In genomic region chr6:88166901-88167624, GRCh38 we compare ENCODE assay signal across 7 cellular contexts. TPM values are rescaled to one million over a fixed set of nuclear protein-coding genes. Genes with fewer than 3 reads are reported as not detected.
DNase-seq lines count a peak whose midpoint lies in the region; ATAC-seq and TF ChIP-seq lines count a peak whose summit lies in the region.

No MANE protein-coding gene starts in this region.

- no peak for TF ChIP-seq CTCF in OCI-LY3 (IDR thresholded peaks at IDR 0.05; ENCODE audit: low read depth, low read length)
- no peak for TF ChIP-seq CTCF in epithelial cell of proximal tubule (conservative IDR thresholded peaks at IDR 0.05; ENCODE audit: low read depth, low read length)
- no peak for TF ChIP-seq CTCF in ovary (IDR thresholded peaks at IDR 0.05)

- H3K4me2 ChIP-seq in OCI-LY3 (ENCODE audit: low read length), result peak overlapping the region; percentile 62

- H3K36me3 ChIP-seq in HAP-1 (replicated peaks), result no peaks in the 10 kb centered on the region
- no peaks in the 10 kb centered on the region for H3K36me3 ChIP-seq in OCI-LY3 (replicated peaks; ENCODE audit: low read depth, low read length)
- H3K36me3 ChIP-seq in ovary, result no peaks in the 10 kb centered on the region

- H4K20me1 ChIP-seq in OCI-LY3 (ENCODE audit: insufficient read depth, low read length), result no peaks in the 10 kb centered on the region

- no peaks in the 10 kb centered on the region for H3K27me3 ChIP-seq in HAP-1 (ENCODE audit: low read depth)
- peaks cover 17% of the 10 kb centered on the region for H3K27me3 ChIP-seq in OCI-LY3 (ENCODE audit: low read depth, low read length)
- H3K27me3 ChIP-seq in ovary, result peaks cover 5% of the 10 kb centered on the region

- peak overlapping the region; percentile 70 for H3K4me3 ChIP-seq in HAP-1
- H3K4me3 ChIP-seq in OCI-LY3 (ENCODE audit: low read length), result peak overlapping the region; percentile 97
- peak overlapping the region; percentile 96 for H3K4me3 ChIP-seq in epithelial cell of proximal tubule (ENCODE audit: low read depth, low read length)
- peak overlapping the region; percentile 47 for H3K4me3 ChIP-seq in ovary

- DNase-seq in HAP-1 (ENCODE audit: low spot score in 2 of 2), result peak; percentile 20 to 39
- DNase-seq in epithelial cell of proximal tubule (ENCODE audit: low read depth), result no peak
- DNase-seq in ovary, result peak in 2 of 5 donors; percentile 17 to 30
- no peak for DNase-seq in NCI-H2029 (lab: John Stamatoyannopoulos, UW)
- no peak for DNase-seq in NAMALWA (ENCODE audit: low spot score)

- no peak for TF ChIP-seq POLR2A in ovary (IDR thresholded peaks at IDR 0.05)

- H3K27ac ChIP-seq in OCI-LY3 (ENCODE audit: low read length) (no peak overlapping the region), ovary (no peak overlapping the region)

- H2AFZ ChIP-seq in OCI-LY3 (ENCODE audit: low read depth, low read length), result peak overlapping the region; percentile 62

- H3K9ac ChIP-seq in OCI-LY3 (ENCODE audit: low read length), result peak overlapping the region; percentile 83

- ATAC-seq in GM18861 (IDR thresholded peaks at IDR 0.05; ENCODE audit: unreplicated experiment), result peak; percentile 16

- no peak for TF ChIP-seq EP300 in ovary (IDR thresholded peaks at IDR 0.05)

- intact Hi-C loops in ovary (cut with DNase I), result loop anchor here in 1 of 4 donors (10.0 kb wide), 1 partner anchor 198 kb away; no protein-coding TSS in a partner anchor

- peaks cover 22% of the 10 kb centered on the region for H3K4me1 ChIP-seq in HAP-1
- peaks cover 9% of the 10 kb centered on the region; the same call in 1 of the 2 replicates for H3K4me1 ChIP-seq in OCI-LY3 (ENCODE audit: low read length)
- H3K4me1 ChIP-seq in ovary (ENCODE audit: insufficient read depth), result peaks cover 12% of the 10 kb centered on the region

- in situ Hi-C loops in HAP-1 (cut with MboI; ENCODE audit: low sequenced_read_pairs), result no loop called here

- peaks cover 2% of the 10 kb centered on the region; the same call in 1 of the 2 replicates for H3K9me3 ChIP-seq in HAP-1
- H3K9me3 ChIP-seq in OCI-LY3 (ENCODE audit: insufficient read depth, low read length), result no peaks in the 10 kb centered on the region
- H3K9me3 ChIP-seq in ovary, result no peaks in the 10 kb centered on the region

- WGBS in ovary, 3 donors, result 2 to 4% (median 3%) methylated on average over 39 to 81 of the region's 81 CpGs

- H3K79me2 ChIP-seq in OCI-LY3 (ENCODE audit: low read length), result no peaks in the 10 kb centered on the region

RNA-seq across cellular contexts. Expression of gene CNR1, which starts 0.9 kb away (rescaled TPM):
- total RNA-seq in epithelial cell of proximal tubule, result 1.8 and 4.2 TPM in 2 replicates
- 1 to 10 TPM in 6 of 7 donors, under 1 TPM in 1; 0.43 to 3.7 (median 1.8) TPM for total RNA-seq in ovary
- 1 to 10 TPM in 1 of 2 donors, under 1 TPM in 1; 0.80 to 4.2 TPM for polyA plus RNA-seq in ovary

Comparison
In these comparisons a context has a peak if more than half of its experiments do, and no peak if none do; other contexts are left out.
1. DNase-seq: peak in HAP-1 (2 of 2); none in epithelial cell of proximal tubule (single experiment), NCI-H2029 (single experiment) and NAMALWA (single experiment).
2. H3K4me3 ChIP-seq: peak in every context shown above with its lines; median percentile 97 in OCI-LY3; 96 in epithelial cell of proximal tubule; 70 in HAP-1; 47 in ovary.